In genomic region chr12:118356809-118357326, GRCh38 we compare ENCODE assay signal across 8 cellular contexts. TPM values are rescaled to one million over a fixed set of nuclear protein-coding genes. Genes with fewer than 3 reads are reported as not detected.
A peak's percentile ranks its signal among the peaks of the same experiment; 100 is the strongest.
DNase-seq lines count a peak whose midpoint lies in the region; ATAC-seq and TF ChIP-seq lines count a peak whose summit lies in the region.

No MANE protein-coding gene starts in this region.

- intact Hi-C loops in vagina (cut with DNase I): no loop called here

- H3K27ac ChIP-seq in CD8-positive, alpha-beta memory T cell (ENCODE audit: low read depth, low read length): peak overlapping the region; percentile 64
- peak overlapping the region; percentile 57 for H3K27ac ChIP-seq in vagina

- TF ChIP-seq POLR2A in vagina (IDR thresholded peaks at IDR 0.05): no peak

- TF ChIP-seq CTCF in vagina (IDR thresholded peaks at IDR 0.05): no peak

- no peaks in the 10 kb centered on the region for H3K9me3 Mint-ChIP-seq in CD8-positive, alpha-beta memory T cell

- no peaks in the 10 kb centered on the region for H3K36me3 ChIP-seq in CD8-positive, alpha-beta memory T cell (ENCODE audit: insufficient read depth, low read length)
- H3K36me3 ChIP-seq in vagina: no peaks in the 10 kb centered on the region

- H3K4me1 Mint-ChIP-seq in CD8-positive, alpha-beta memory T cell: peaks cover 46 to 72% (median 67%) of the 10 kb centered on the region in 3 donors

- H3K27me3 ChIP-seq in CD8-positive, alpha-beta memory T cell (ENCODE audit: insufficient read depth, low read length, poor library complexity, severe bottlenecking): no peaks in the 10 kb centered on the region
- no peaks in the 10 kb centered on the region for H3K27me3 ChIP-seq in vagina

- H3K4me1 ChIP-seq in CD8-positive, alpha-beta memory T cell (ENCODE audit: insufficient read depth, low read length): peaks cover 35% of the 10 kb centered on the region
- H3K4me1 ChIP-seq in vagina: peaks cover 24% of the 10 kb centered on the region

- CTCF ChIA-PET in CD8-positive, alpha-beta memory T cell (lab: Charles Lee): interaction anchor here (0.7 to 8.2 kb wide), 4 partner anchors 10 to 20 kb away, joined by 3 to 95 read pairs (median 6); partner anchors contain the start of gene SUDS3

- peaks cover 9 to 16% (median 10%) of the 10 kb centered on the region in 3 donors for H3K36me3 Mint-ChIP-seq in CD8-positive, alpha-beta memory T cell

- no peak for DNase-seq in CD8-positive, alpha-beta memory T cell
- DNase-seq in activated naive CD4-positive, alpha-beta T cell treated with anti-CD3 and anti-CD28 coated beads, Interleukin-2, amount 50 U/mL, for 16 hours: peak; percentile 13
- peak; percentile 66 for DNase-seq in kidney tubule cell (ENCODE audit: low spot score)
- no peak for DNase-seq in vagina (ENCODE audit: extremely low spot score in 2 of 2)
- DNase-seq in NCI-H146 (lab: John Stamatoyannopoulos, UW): no peak
- DNase-seq in GM19240 (ENCODE audit: insufficient read length, low spot score): no peak

- H3K4me3 ChIP-seq in CD8-positive, alpha-beta memory T cell (ENCODE audit: low read length): peak overlapping the region; percentile 4
- H3K4me3 ChIP-seq in vagina: no peak overlapping the region

- POLR2A ChIA-PET in CD8-positive, alpha-beta memory T cell (lab: Charles Lee): interaction anchor here (0.6 to 3.7 kb wide), 3 partner anchors 16 to 91 kb away, joined by 3 to 27 read pairs (median 3); partner anchors contain the start of genes SUDS3 and TAOK3

- no peaks in the 10 kb centered on the region for H3K27me3 Mint-ChIP-seq in CD8-positive, alpha-beta memory T cell

- peak overlapping the region; percentile 52 to 94 (median 88) for H3K4me3 Mint-ChIP-seq in CD8-positive, alpha-beta memory T cell

- ATAC-seq in HG03108 (IDR thresholded peaks at IDR 0.05; ENCODE audit: unreplicated experiment) (peak; percentile 41), GM21786 (IDR thresholded peaks at IDR 0.05; ENCODE audit: unreplicated experiment) (no peak)

- H3K9me3 ChIP-seq in CD8-positive, alpha-beta memory T cell (ENCODE audit: low read length): no peaks in the 10 kb centered on the region
- H3K9me3 ChIP-seq in vagina: no peaks in the 10 kb centered on the region

- peak overlapping the region; percentile 48 to 97 (median 88) for H3K27ac Mint-ChIP-seq in CD8-positive, alpha-beta memory T cell

RNA-seq across cellular contexts. Expression of gene TAOK3, which starts 15.8 kb away (rescaled TPM):
- total RNA-seq in CD8-positive, alpha-beta memory T cell: 10 to 100 TPM; 52.5 to 53.0 TPM
- polyA plus RNA-seq in CD8-positive, alpha-beta memory T cell: 129 TPM
- total RNA-seq in vagina: 41.0 TPM

RNA-seq across cellular contexts. Expression of gene SUDS3, which starts 19.5 kb away (rescaled TPM):
- 10 to 100 TPM; 23.8 to 25.1 TPM for total RNA-seq in CD8-positive, alpha-beta memory T cell
- polyA plus RNA-seq in CD8-positive, alpha-beta memory T cell: 16.2 TPM
- total RNA-seq in vagina: 26.3 TPM

Comparison
In these comparisons a context has a peak if more than half of its experiments do, and no peak if none do; other contexts are left out.
1. DNase-seq: peak in activated naive CD4-positive, alpha-beta T cell treated with anti-CD3 and anti-CD28 coated beads, Interleukin-2, amount 50 U/mL, for 16 hours (single experiment) and kidney tubule cell (single experiment); none in CD8-positive, alpha-beta memory T cell (0 of 5), vagina (0 of 2), NCI-H146 (single experiment) and GM19240 (single experiment).